13 cellular contexts compared by ENCODE assay signal in genomic region chr5:151251001-151251551, GRCh38. TPM values are rescaled to one million over a fixed set of nuclear protein-coding genes. Genes with fewer than 3 reads are reported as not detected.
DNase-seq lines count a peak whose midpoint lies in the region; ATAC-seq and TF ChIP-seq lines count a peak whose summit lies in the region.
"Had no signal": no experiment of that assay in that cellular context is flagged by ENCODE, and none has a peak within 500 bp of the region (broad histone marks: within the 10 kb centered on the region; RNA-seq: fewer than 3 reads in every experiment).

No MANE protein-coding gene starts in this region.

- peak overlapping the region; percentile 92 for H3K27ac Mint-ChIP-seq in activated CD4-positive, alpha-beta memory T cell treated with anti-CD3 and anti-CD28 coated beads, Interleukin-2, amount 10 ng/mL, durations not matched to agents 7 days and 5 days
- H3K27ac Mint-ChIP-seq in memory B cell (peak overlapping the region; percentile 45), chondrocyte (ENCODE audit: unreplicated experiment) (no peak overlapping the region)

- no peak for ATAC-seq in memory B cell (ENCODE audit: low read depth)
- ATAC-seq: SK-N-SH treated with all-trans-retinoic acid at 6 μM for 48 hours had no signal

- no peak for TF ChIP-seq CTCF in chondrocyte (IDR thresholded peaks at IDR 0.05)

- DNase-seq in stimulated activated naive CD4-positive, alpha-beta T cell treated with Interleukin-2 at 50 U/mL for 16 hours (lab: John Stamatoyannopoulos, UW), result peak; percentile 40
- DNase-seq in stimulated activated naive CD4-positive, alpha-beta T cell (lab: John Stamatoyannopoulos, UW), result no peak
- DNase-seq in activated CD4-positive, alpha-beta memory T cell treated with anti-CD3 and anti-CD28 coated beads, Interleukin-2, amount 10 ng/mL, durations not matched to agents 7 days and 5 days, result peak; percentile 81
- no peak for DNase-seq in memory B cell (ENCODE audit: low spot score in 2 of 2)
- DNase-seq in DMS79 treated with DMSO at 0.1 percent for 48 hours (lab: John Stamatoyannopoulos, UW), result no peak
- DNase-seq in chondrocyte (ENCODE audit: low spot score), result no peak
- no peak for DNase-seq in NCI-H1092 (lab: John Stamatoyannopoulos, UW)
- DNase-seq in EL, result no peak
- DNase-seq: hypothalamus, KBM-7, NCI-H345, uterus had no signal

- POLR2A ChIA-PET in activated CD4-positive, alpha-beta memory T cell treated with anti-CD3 and anti-CD28 coated beads, Interleukin-2, amount 10 ng/mL, durations not matched to agents 7 days and 5 days (lab: Charles Lee), result interaction anchor here (0.8 to 4.9 kb wide), 10 partner anchors 9 to 802 kb away, joined by 3 to 99 read pairs (median 4); partner anchors contain the start of genes ANXA6, CCDC69, G3BP1 and SLC36A1

- H3K4me3 Mint-ChIP-seq in activated CD4-positive, alpha-beta memory T cell treated with anti-CD3 and anti-CD28 coated beads, Interleukin-2, amount 10 ng/mL, durations not matched to agents 7 days and 5 days, result peak overlapping the region; percentile 78
- H3K4me3 Mint-ChIP-seq in memory B cell (peak overlapping the region; percentile 14), chondrocyte (ENCODE audit: unreplicated experiment) (no peak overlapping the region)

- H3K27me3 Mint-ChIP-seq in activated CD4-positive, alpha-beta memory T cell treated with anti-CD3 and anti-CD28 coated beads, Interleukin-2, amount 10 ng/mL, durations not matched to agents 7 days and 5 days, result no peaks in the 10 kb centered on the region
- H3K27me3 Mint-ChIP-seq in memory B cell, result no peaks in the 10 kb centered on the region
- peaks cover 8% of the 10 kb centered on the region for H3K27me3 Mint-ChIP-seq in chondrocyte (ENCODE audit: low read depth)

- H3K4me1 Mint-ChIP-seq in activated CD4-positive, alpha-beta memory T cell treated with anti-CD3 and anti-CD28 coated beads, Interleukin-2, amount 10 ng/mL, durations not matched to agents 7 days and 5 days, result peaks cover 47% of the 10 kb centered on the region
- H3K4me1 Mint-ChIP-seq in memory B cell (peaks cover 37% of the 10 kb centered on the region), chondrocyte (ENCODE audit: low read depth) (peaks cover 15% of the 10 kb centered on the region)

- CTCF ChIA-PET in activated CD4-positive, alpha-beta memory T cell treated with anti-CD3 and anti-CD28 coated beads, Interleukin-2, amount 10 ng/mL, durations not matched to agents 7 days and 5 days (lab: Charles Lee), result interaction anchor here (0.9 to 4.0 kb wide), 5 partner anchors 9 to 161 kb away, joined by 3 to 21 read pairs (median 20); no protein-coding TSS in a partner anchor

- peaks cover 4% of the 10 kb centered on the region for H3K36me3 Mint-ChIP-seq in activated CD4-positive, alpha-beta memory T cell treated with anti-CD3 and anti-CD28 coated beads, Interleukin-2, amount 10 ng/mL, durations not matched to agents 7 days and 5 days (ENCODE audit: low read depth)
- H3K36me3 Mint-ChIP-seq in memory B cell, result no peaks in the 10 kb centered on the region
- H3K36me3 Mint-ChIP-seq in chondrocyte (ENCODE audit: low read depth), result no peaks in the 10 kb centered on the region

- H3K9me3 Mint-ChIP-seq in activated CD4-positive, alpha-beta memory T cell treated with anti-CD3 and anti-CD28 coated beads, Interleukin-2, amount 10 ng/mL, durations not matched to agents 7 days and 5 days, result no peaks in the 10 kb centered on the region
- no peaks in the 10 kb centered on the region for H3K9me3 Mint-ChIP-seq in memory B cell
- no peaks in the 10 kb centered on the region for H3K9me3 Mint-ChIP-seq in chondrocyte (ENCODE audit: low read depth)

RNA-seq across cellular contexts. Expression of gene GM2A, which starts 1.9 kb away (rescaled TPM):
- total RNA-seq in activated CD4-positive, alpha-beta memory T cell treated with anti-CD3 and anti-CD28 coated beads, Interleukin-2, amount 10 ng/mL, durations not matched to agents 7 days and 5 days, result 10 to 100 TPM; 22.4 to 24.5 TPM
- 21.4 to 29.1 TPM (median 21.7 TPM) in 3 replicates for total RNA-seq in chondrocyte

RNA-seq across cellular contexts. Expression of gene CCDC69, which starts 27.2 kb away (rescaled TPM):
- total RNA-seq in activated CD4-positive, alpha-beta memory T cell treated with anti-CD3 and anti-CD28 coated beads, Interleukin-2, amount 10 ng/mL, durations not matched to agents 7 days and 5 days, result 10 to 100 TPM; 62.6 to 64.2 TPM
- total RNA-seq in chondrocyte, result 1.2 to 1.5 TPM (median 1.3 TPM) in 3 replicates

RNA-seq across cellular contexts. Expression of gene SLC36A3, which starts 52.5 kb away (rescaled TPM):
- total RNA-seq in activated CD4-positive, alpha-beta memory T cell treated with anti-CD3 and anti-CD28 coated beads, Interleukin-2, amount 10 ng/mL, durations not matched to agents 7 days and 5 days, result not detected
- not detected in 3 replicates for total RNA-seq in chondrocyte
- total RNA-seq: uterus had no signal

Comparison
In these comparisons a context has a peak if more than half of its experiments do, and no peak if none do; other contexts are left out.
1. DNase-seq: peak in stimulated activated naive CD4-positive, alpha-beta T cell treated with Interleukin-2 at 50 U/mL for 16 hours (single experiment) and activated CD4-positive, alpha-beta memory T cell treated with anti-CD3 and anti-CD28 coated beads, Interleukin-2, amount 10 ng/mL, durations not matched to agents 7 days and 5 days (single experiment); none in stimulated activated naive CD4-positive, alpha-beta T cell (0 of 6), memory B cell (0 of 2), DMS79 treated with DMSO at 0.1 percent for 48 hours (single experiment), chondrocyte (single experiment), NCI-H1092 (single experiment) and EL (single experiment).
2. RNA of gene CCDC69, which starts 27.2 kb away (total RNA-seq): 62.6 to 64.2 TPM in activated CD4-positive, alpha-beta memory T cell treated with anti-CD3 and anti-CD28 coated beads, Interleukin-2, amount 10 ng/mL, durations not matched to agents 7 days and 5 days; 1.2 to 1.5 TPM in chondrocyte; every median in the first group is over 10 times any median in the second.